ENCODE assay signal across 1 cellular context in the genomic region with DNA sequence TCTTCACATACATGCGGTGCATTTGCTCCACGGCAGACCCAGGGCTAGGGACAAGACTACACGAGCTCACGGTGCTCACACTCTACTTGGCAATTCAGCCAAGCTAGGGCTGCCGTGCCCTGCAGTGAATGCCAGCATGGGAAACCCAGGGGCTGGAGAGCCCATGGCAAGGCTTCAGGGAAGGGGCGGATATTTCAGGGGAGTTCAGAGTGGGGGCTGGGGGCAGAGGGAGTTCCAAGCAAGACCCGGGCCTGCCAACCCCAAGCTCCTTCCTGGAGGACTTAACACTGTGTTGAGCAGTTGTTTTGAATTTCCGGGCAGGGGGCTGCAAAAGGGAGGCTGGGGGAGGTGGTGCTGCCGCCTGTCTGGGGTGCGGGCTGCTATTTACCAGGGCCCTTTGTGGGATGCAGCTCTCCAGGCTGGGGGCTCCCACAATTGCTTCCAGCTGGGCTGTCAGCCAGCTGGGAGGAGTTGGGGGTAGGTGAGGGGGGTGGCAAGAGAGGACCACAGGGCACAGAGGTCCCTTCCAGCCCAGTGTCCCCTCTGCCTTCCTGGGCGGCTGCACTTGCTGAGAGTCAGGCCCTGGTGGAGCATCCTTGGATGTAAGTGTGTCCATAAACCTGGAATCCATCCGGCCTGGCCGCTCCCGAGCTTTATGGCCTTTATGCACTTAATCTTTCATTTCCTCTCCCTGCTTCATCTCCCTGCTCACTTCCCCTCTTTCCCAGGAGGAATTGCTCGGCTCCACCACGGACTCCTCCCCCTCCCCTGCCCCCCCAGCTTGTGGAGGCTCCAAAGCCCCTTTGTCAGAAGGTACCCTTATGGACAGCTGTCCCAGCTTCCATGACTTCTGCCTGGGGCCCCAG.
TF ChIP-seq lines count a peak whose summit lies in the region.

No MANE protein-coding gene starts in this region.

TF ChIP-seq in WTC11, 78 proteins besides CTCF, POLR2A, EP300 and RAD21 (continued from another document):
- TF ChIP-seq, protein P1, sequence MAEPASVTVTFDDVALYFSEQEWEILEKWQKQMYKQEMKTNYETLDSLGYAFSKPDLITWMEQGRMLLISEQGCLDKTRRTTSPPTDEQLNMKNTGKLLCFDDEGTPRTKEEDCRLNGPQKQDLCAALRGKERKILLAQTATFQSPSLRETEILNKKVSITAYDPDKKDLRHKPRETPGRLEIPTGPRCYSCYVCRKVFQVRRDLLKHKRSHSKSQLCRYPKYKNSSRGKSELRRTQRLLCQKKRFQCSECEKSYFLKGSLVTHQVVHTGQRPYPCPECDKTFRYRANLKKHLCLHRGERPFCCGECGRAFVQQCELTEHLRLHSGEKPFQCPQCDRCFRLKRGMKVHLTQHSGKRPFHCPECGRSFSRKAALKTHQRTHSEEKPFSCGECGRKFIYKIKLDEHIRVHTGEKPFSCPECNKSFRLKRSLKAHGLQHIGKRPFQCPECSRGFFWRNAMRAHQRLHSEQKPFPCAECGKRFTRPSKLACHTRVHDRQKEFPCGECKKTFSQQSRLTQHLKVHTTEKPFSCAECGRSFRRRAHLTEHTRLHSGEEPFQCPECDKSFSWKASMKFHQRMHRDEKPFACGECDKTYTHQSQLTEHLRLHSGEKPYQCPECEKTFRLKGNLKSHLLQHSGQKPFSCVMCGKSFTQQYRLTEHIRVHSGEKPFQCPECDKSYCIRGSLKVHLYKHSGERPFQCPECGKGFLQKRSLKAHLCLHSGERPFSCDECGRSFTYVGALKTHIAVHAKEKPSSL (CRISPR knock-in tag; conservative IDR thresholded peaks at IDR 0.05), result no peak
- TF ChIP-seq, protein P2, sequence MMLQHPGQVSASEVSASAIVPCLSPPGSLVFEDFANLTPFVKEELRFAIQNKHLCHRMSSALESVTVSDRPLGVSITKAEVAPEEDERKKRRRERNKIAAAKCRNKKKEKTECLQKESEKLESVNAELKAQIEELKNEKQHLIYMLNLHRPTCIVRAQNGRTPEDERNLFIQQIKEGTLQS (CRISPR knock-in tag; conservative IDR thresholded peaks at IDR 0.05), result no peak
- TF ChIP-seq, protein P3, sequence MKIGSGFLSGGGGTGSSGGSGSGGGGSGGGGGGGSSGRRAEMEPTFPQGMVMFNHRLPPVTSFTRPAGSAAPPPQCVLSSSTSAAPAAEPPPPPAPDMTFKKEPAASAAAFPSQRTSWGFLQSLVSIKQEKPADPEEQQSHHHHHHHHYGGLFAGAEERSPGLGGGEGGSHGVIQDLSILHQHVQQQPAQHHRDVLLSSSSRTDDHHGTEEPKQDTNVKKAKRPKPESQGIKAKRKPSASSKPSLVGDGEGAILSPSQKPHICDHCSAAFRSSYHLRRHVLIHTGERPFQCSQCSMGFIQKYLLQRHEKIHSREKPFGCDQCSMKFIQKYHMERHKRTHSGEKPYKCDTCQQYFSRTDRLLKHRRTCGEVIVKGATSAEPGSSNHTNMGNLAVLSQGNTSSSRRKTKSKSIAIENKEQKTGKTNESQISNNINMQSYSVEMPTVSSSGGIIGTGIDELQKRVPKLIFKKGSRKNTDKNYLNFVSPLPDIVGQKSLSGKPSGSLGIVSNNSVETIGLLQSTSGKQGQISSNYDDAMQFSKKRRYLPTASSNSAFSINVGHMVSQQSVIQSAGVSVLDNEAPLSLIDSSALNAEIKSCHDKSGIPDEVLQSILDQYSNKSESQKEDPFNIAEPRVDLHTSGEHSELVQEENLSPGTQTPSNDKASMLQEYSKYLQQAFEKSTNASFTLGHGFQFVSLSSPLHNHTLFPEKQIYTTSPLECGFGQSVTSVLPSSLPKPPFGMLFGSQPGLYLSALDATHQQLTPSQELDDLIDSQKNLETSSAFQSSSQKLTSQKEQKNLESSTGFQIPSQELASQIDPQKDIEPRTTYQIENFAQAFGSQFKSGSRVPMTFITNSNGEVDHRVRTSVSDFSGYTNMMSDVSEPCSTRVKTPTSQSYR (CRISPR knock-in tag; IDR thresholded peaks at IDR 0.05), result no peak
